9 cellular contexts compared by ENCODE assay signal in the genomic region with DNA sequence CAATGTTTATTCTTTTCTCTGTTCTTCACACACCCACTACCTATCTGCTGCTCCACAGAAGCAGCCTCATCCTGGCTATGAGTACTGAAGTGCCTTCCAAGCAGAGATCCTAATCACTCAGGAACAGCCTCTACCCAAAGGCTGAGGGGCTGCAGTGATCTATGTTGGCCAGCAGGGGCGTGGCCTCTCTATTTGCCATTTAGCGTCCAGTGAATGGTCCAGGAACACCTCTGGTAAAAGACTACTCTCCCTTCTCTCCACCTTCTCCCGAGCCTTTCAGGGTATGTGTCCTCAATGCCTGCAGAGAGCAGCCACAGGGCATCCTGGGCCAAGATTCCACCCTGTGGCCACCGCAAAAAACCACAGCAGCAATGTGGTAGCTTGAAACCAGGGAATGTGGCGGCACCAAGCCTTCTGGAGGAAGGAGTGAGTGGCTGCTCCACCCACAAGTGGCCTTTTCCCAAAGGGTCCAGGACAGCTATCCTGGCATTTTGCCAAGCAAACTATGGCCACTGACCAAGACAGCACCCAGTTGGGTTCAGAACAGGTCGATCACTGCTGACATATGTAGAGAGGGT.
A peak's percentile ranks its signal among the peaks of the same experiment; 100 is the strongest.
DNase-seq lines count a peak whose midpoint lies in the region; ATAC-seq, FAIRE-seq and TF ChIP-seq lines count a peak whose summit lies in the region.
"Had no signal": no experiment of that assay in that cellular context is flagged by ENCODE, and none has a peak within 500 bp of the region (broad histone marks: within the 10 kb centered on the region; RNA-seq: fewer than 3 reads in every experiment).

No MANE protein-coding gene starts in this region.

- TF ChIP-seq POLR2A in A549 (IDR thresholded peaks at IDR 0.05; ENCODE audit: low read length) (no peak), endothelial cell of umbilical vein (IDR thresholded peaks at IDR 0.05; ENCODE audit: low read depth, low read length) (no peak)

- H3K4me3 ChIP-seq in A549 (no peak overlapping the region), endothelial cell of umbilical vein (replicated peaks in 1 of 3; ENCODE audit: insufficient read depth in 1 of 3, low read depth in 1 of 3, low read length in 3 of 3) (no peak overlapping the region), osteoblast (ENCODE audit: insufficient read depth, low read length) (no peak overlapping the region)

- BruUV-seq in endothelial cell of umbilical vein (replicated peaks; lab: Mats Ljungman, UMichigan): no TSS peak

- 0 out of 3 replicates have a peak, but pooled peaks cover 2% of the 10 kb centered on the region for H3K4me1 ChIP-seq in A549
- no peaks in the 10 kb centered on the region for H3K4me1 ChIP-seq in endothelial cell of umbilical vein (ENCODE audit: control insufficient read depth, extremely low read depth, insufficient read depth, low read length)
- H3K4me1 ChIP-seq in osteoblast (ENCODE audit: insufficient read depth, low read length): peaks cover 35% of the 10 kb centered on the region

- no peak overlapping the region for H3K4me2 ChIP-seq in A549
- H3K4me2 ChIP-seq in endothelial cell of umbilical vein (ENCODE audit: insufficient read depth, low read length): no peak overlapping the region
- H3K4me2 ChIP-seq in osteoblast (ENCODE audit: insufficient read depth, low read length): peak overlapping the region; percentile 14

- CTCF ChIA-PET in A549 (lab: Yijun Ruan, JAX): interaction anchor here (1.0 to 14.5 kb wide), 26 partner anchors 10 to 431 kb away, joined by 3 to 251 read pairs (median 8); no protein-coding TSS in a partner anchor
- CTCF ChIA-PET in endothelial cell of umbilical vein (lab: Charles Lee): interaction anchor here (0.9 to 6.0 kb wide), 19 partner anchors 10 to 496 kb away, joined by 3 to 72 read pairs (median 4); no protein-coding TSS in a partner anchor

- H3K27ac ChIP-seq in A549: no peak overlapping the region
- H3K27ac ChIP-seq in endothelial cell of umbilical vein (ENCODE audit: insufficient read depth, low read depth, low read length): no peak overlapping the region
- H3K27ac ChIP-seq in osteoblast (ENCODE audit: low read depth, low read length): no peak overlapping the region

- no peaks in the 10 kb centered on the region for H4K20me1 ChIP-seq in endothelial cell of umbilical vein (replicated peaks; ENCODE audit: control insufficient read depth, extremely low read depth, insufficient read depth, low read length)
- H4K20me1 ChIP-seq in osteoblast (ENCODE audit: insufficient read depth, low read length): no peaks in the 10 kb centered on the region

- 43% methylated on average over 6 of the region's 6 CpGs for WGBS in A549 (ENCODE audit: missing lambda C conversion rate)

- no peak overlapping the region for H2AFZ ChIP-seq in endothelial cell of umbilical vein (ENCODE audit: low read depth, low read length)
- H2AFZ ChIP-seq in osteoblast (ENCODE audit: low read length): no peak overlapping the region

- FAIRE-seq in A549 (lab: Jason Lieb, UNC) (no peak), endothelial cell of umbilical vein (lab: Jason Lieb, UNC) (peak; percentile 82)
- FAIRE-seq: frontal cortex had no signal

- no peaks in the 10 kb centered on the region for H3K9me1 ChIP-seq in endothelial cell of umbilical vein (replicated peaks; ENCODE audit: control insufficient read depth, extremely low read depth, insufficient read depth, low read length)

- H3K9ac ChIP-seq in endothelial cell of umbilical vein (replicated peaks; ENCODE audit: extremely low read depth, insufficient read depth, low read length): no peak overlapping the region

- POLR2A ChIA-PET in A549 (lab: Yijun Ruan, JAX): no interaction called here
- POLR2A ChIA-PET in endothelial cell of umbilical vein (lab: Charles Lee): no interaction called here

- peak; percentile 71 to 84 for ATAC-seq in A549
- ATAC-seq in HG03139 (IDR thresholded peaks at IDR 0.05; ENCODE audit: unreplicated experiment): no peak

- TF ChIP-seq EP300 in A549 (IDR thresholded peaks at IDR 0.05): no peak

- H3K79me2 ChIP-seq in endothelial cell of umbilical vein (ENCODE audit: control insufficient read depth, insufficient read depth, low read length) (no peaks in the 10 kb centered on the region), osteoblast (ENCODE audit: insufficient read depth, low read length) (no peaks in the 10 kb centered on the region)

- H3K36me3 ChIP-seq in endothelial cell of umbilical vein (ENCODE audit: control insufficient read depth in 2 of 2, extremely low read depth in 1 of 2, insufficient read depth in 2 of 2, low read length in 2 of 2): no peaks in the 10 kb centered on the region
- no peaks in the 10 kb centered on the region for H3K36me3 ChIP-seq in osteoblast (ENCODE audit: insufficient read depth, low read length)

- no peaks in the 10 kb centered on the region for H3K9me3 ChIP-seq in A549
- H3K9me3 ChIP-seq in endothelial cell of umbilical vein (replicated peaks; ENCODE audit: control insufficient read depth, insufficient read depth, low read length): no peaks in the 10 kb centered on the region
- H3K9me3 ChIP-seq in osteoblast (ENCODE audit: low read depth, low read length): no peaks in the 10 kb centered on the region

- dilution Hi-C loops in endothelial cell of umbilical vein (cut with MboI; ENCODE audit: extremely low pct_ligation_motif_present, low sequenced_read_pairs): no loop called here

- H3K27me3 ChIP-seq in endothelial cell of umbilical vein (ENCODE audit: control insufficient read depth in 2 of 2, insufficient read depth in 2 of 2, low read length in 2 of 2) (peaks cover 4 to 8% of the 10 kb centered on the region in 2 experiments), osteoblast (ENCODE audit: insufficient read depth, low read length) (peaks cover 19% of the 10 kb centered on the region)

- TF ChIP-seq RAD21 in A549 (conservative IDR thresholded peaks at IDR 0.05 in 1 of 2, IDR thresholded peaks at IDR 0.05 in 1 of 2): peak in 1 of 2 experiments; percentile 30; a peak in 2 of 5 replicates

- intact Hi-C loops in endothelial cell of umbilical vein (cut with micrococcal nuclease): loop anchor here (1.0 to 10.0 kb wide), 4 partner anchors 276 to 636 kb away; no protein-coding TSS in a partner anchor

- DNase-seq in A549 (ENCODE audit: low read depth in 1 of 2, low spot score in 1 of 2): peak; percentile 64 to 85
- DNase-seq in EL: peak; percentile 53
- peak; percentile 31 to 61 for DNase-seq in Kasumi-1 (lab: John Stamatoyannopoulos, UW)
- DNase-seq in UCSD-AML1 (lab: John Stamatoyannopoulos, UW; ENCODE audit: unreplicated experiment): peak; percentile 21
- peak; percentile 35 for DNase-seq in endothelial cell of umbilical vein (ENCODE audit: low read depth, low spot score)
- no peak for DNase-seq in osteoblast (ENCODE audit: insufficient read length, low spot score, missing footprints)
- DNase-seq in T1000 (lab: John Stamatoyannopoulos, UW): no peak

- peak; percentile 52 for TF ChIP-seq CTCF in A549 (IDR thresholded peaks at IDR 0.05)
- TF ChIP-seq CTCF in endothelial cell of umbilical vein (IDR thresholded peaks at IDR 0.05; ENCODE audit: extremely low read depth in 1 of 2, insufficient read depth in 1 of 2, low read depth in 1 of 2, low read length in 2 of 2): peak; percentile 79 to 89
- peak; percentile 70 for TF ChIP-seq CTCF in osteoblast (IDR thresholded peaks at IDR 0.05; ENCODE audit: extremely low read depth, low read depth, low read length)

TF ChIP-seq in A549, 52 proteins besides CTCF, POLR2A, EP300 and RAD21 (continues in another document):
- TF ChIP-seq JUNB (IDR thresholded peaks at IDR 0.05): no peak
- TF ChIP-seq, protein P1, sequence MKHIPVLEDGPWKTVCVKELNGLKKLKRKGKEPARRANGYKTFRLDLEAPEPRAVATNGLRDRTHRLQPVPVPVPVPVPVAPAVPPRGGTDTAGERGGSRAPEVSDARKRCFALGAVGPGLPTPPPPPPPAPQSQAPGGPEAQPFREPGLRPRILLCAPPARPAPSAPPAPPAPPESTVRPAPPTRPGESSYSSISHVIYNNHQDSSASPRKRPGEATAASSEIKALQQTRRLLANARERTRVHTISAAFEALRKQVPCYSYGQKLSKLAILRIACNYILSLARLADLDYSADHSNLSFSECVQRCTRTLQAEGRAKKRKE (CRISPR knock-in tag; IDR thresholded peaks at IDR 0.05; ENCODE audit: low read depth): no peak
- TF ChIP-seq GATA3 (IDR thresholded peaks at IDR 0.05; ENCODE audit: borderline replicate concordance): no peak
- TF ChIP-seq FOSB (CRISPR knock-in tag; IDR thresholded peaks at IDR 0.05): no peak
- no peak for TF ChIP-seq KDM5A (IDR thresholded peaks at IDR 0.05)

TF ChIP-seq in endothelial cell of umbilical vein, 7 proteins besides CTCF, POLR2A, EP300 and RAD21:
- TF ChIP-seq, protein P2, sequence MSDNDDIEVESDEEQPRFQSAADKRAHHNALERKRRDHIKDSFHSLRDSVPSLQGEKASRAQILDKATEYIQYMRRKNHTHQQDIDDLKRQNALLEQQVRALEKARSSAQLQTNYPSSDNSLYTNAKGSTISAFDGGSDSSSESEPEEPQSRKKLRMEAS (IDR thresholded peaks at IDR 0.05; ENCODE audit: insufficient read depth, insufficient read length): no peak

Comparison
In these comparisons a context has a peak if more than half of its experiments do, and no peak if none do; other contexts are left out.
1. DNase-seq: peak in A549 (2 of 2), EL (single experiment), Kasumi-1 (2 of 2), UCSD-AML1 (single experiment) and endothelial cell of umbilical vein (single experiment); none in osteoblast (single experiment) and T1000 (single experiment).
2. Peak in every context shown above with its lines, with median percentiles within 50 percentile points of each other: CTCF ChIP-seq.